Comparison of ENCODE assay signal across 9 cellular contexts in genomic region chr5:107673368-107674136, GRCh38. TPM values are rescaled to one million over a fixed set of nuclear protein-coding genes. Genes with fewer than 3 reads are reported as not detected.
DNase-seq lines count a peak whose midpoint lies in the region; ATAC-seq and TF ChIP-seq lines count a peak whose summit lies in the region.
"Had no signal": no experiment of that assay in that cellular context is flagged by ENCODE, and none has a peak within 500 bp of the region (broad histone marks: within the 10 kb centered on the region; RNA-seq: fewer than 3 reads in every experiment).

No MANE protein-coding gene starts in this region.

- H3K4me2 ChIP-seq in BLaER1, result peak overlapping the region; percentile 98

- H3K9ac ChIP-seq in BLaER1, result no peak overlapping the region

- peaks cover 40% of the 10 kb centered on the region for H3K4me1 ChIP-seq in BLaER1
- H3K4me1 ChIP-seq in right lobe of liver, result peaks cover 0 to 45% (median 4%) of the 10 kb centered on the region in 4 donors

- TF ChIP-seq POLR2A in right lobe of liver (IDR thresholded peaks at IDR 0.05), result no peak

- WGBS in right lobe of liver (ENCODE audit: insufficient coverage, low coverage, low lambda C conversion rate, missing lambda C conversion rate), result 2% methylated on average over 13 of the region's 32 CpGs

- H3K27me3 ChIP-seq in BLaER1 (peaks cover 52% of the 10 kb centered on the region), dorsolateral prefrontal cortex (peaks cover 0 to 25% (median 0%) of the 10 kb centered on the region in 45 donors), right lobe of liver (peaks cover 0 to 35% of the 10 kb centered on the region in 2 donors)

- intact Hi-C loops in dorsolateral prefrontal cortex (cut with DNase I), result loop anchor here (10.0 kb wide), 2 partner anchors 99 to 609 kb away; no protein-coding TSS in a partner anchor
- intact Hi-C loops in right lobe of liver (cut with DNase I), result no loop called here

- peak; percentile 55 for ATAC-seq in GM19324 (IDR thresholded peaks at IDR 0.05; ENCODE audit: low FRiP score, unreplicated experiment)
- peak; percentile 71 for ATAC-seq in HG03442 (IDR thresholded peaks at IDR 0.05; ENCODE audit: unreplicated experiment)
- ATAC-seq in right lobe of liver, result peak; percentile 88 to 93 (median 90)

- H4K20me1 ChIP-seq in BLaER1, result peaks cover 45% of the 10 kb centered on the region

- no peaks in the 10 kb centered on the region for H3K36me3 ChIP-seq in BLaER1
- no peaks in the 10 kb centered on the region for H3K36me3 ChIP-seq in right lobe of liver

- H3K27ac ChIP-seq in BLaER1 (no peak overlapping the region), dorsolateral prefrontal cortex (peak overlapping the region in 55 of 59 donors; percentile 11 to 94 (median 82)), right lobe of liver (no peak overlapping the region)

- DNase-seq in NCI-H524 (lab: John Stamatoyannopoulos, UW), result peak; percentile 91 to 93
- DNase-seq in activated CD4-positive, alpha-beta T cell treated with anti-CD3 and anti-CD28 coated beads, Interleukin-2, amount 50 U/mL, for 4 hours, result peak; percentile 57 to 60
- DNase-seq in dorsolateral prefrontal cortex, result peak; percentile 71 to 89 (median 84)
- peak; percentile 86 to 87 (median 86) for DNase-seq in right lobe of liver
- DNase-seq in stimulated activated CD4-positive, alpha-beta T cell treated with anti-CD3 and anti-CD28 coated beads, Interleukin-4, amount 100 ng/mL, for 24 hours, result peak; percentile 76

- H3K9me3 ChIP-seq in BLaER1 (no peaks in the 10 kb centered on the region; the same call in 1 of the 2 replicates), right lobe of liver (no peaks in the 10 kb centered on the region)

- H3K4me3 ChIP-seq in BLaER1 (peak overlapping the region; percentile 66), dorsolateral prefrontal cortex (peak overlapping the region; percentile 46 to 83 (median 71)), right lobe of liver (peak overlapping the region; percentile 34 to 49 (median 43))

- TF ChIP-seq CTCF in dorsolateral prefrontal cortex (IDR thresholded peaks at IDR 0.05 in 54 of 56, conservative IDR thresholded peaks at IDR 0.05 in 2 of 56; ENCODE audit: low read depth in 1 of 56, partially characterized antibody in 56 of 56) (peak; percentile 62 to 96 (median 89)), right lobe of liver (IDR thresholded peaks at IDR 0.05) (peak; percentile 94 to 98 (median 98))

RNA-seq across cellular contexts. Expression of gene EFNA5, which starts 2.8 kb away (rescaled TPM):
- 10 to 100 TPM; 29.9 to 90.2 (median 56.1) TPM for total RNA-seq in dorsolateral prefrontal cortex
- 10 to 100 TPM in 1 of 6 experiments, 1 to 10 TPM in 3, under 1 TPM in 2; 0.18 to 11.7 (median 1.4) TPM for total RNA-seq in right lobe of liver
- total RNA-seq: activated CD8-positive, alpha-beta memory T cell treated with anti-CD3 and anti-CD28 coated beads for 36 hours had no signal

Comparison
In these comparisons a context has a peak if more than half of its experiments do, and no peak if none do; other contexts are left out.
1. H3K27ac ChIP-seq: peak in dorsolateral prefrontal cortex (55 of 59); none in BLaER1 (single experiment) and right lobe of liver (0 of 3).
2. intact Hi-C loops: an anchor here in dorsolateral prefrontal cortex (10.0 kb wide); none called in right lobe of liver.
3. Peak in every context shown above with its lines, with median percentiles within 50 percentile points of each other: H3K4me3 ChIP-seq, ATAC-seq and DNase-seq.